In genomic region chr5:150208187-150209015, GRCh38 we compare ENCODE assay signal across 11 cellular contexts. TPM values are rescaled to one million over a fixed set of nuclear protein-coding genes. Genes with fewer than 3 reads are reported as not detected.
A peak's percentile ranks its signal among the peaks of the same experiment; 100 is the strongest.
DNase-seq lines count a peak whose midpoint lies in the region; ATAC-seq, FAIRE-seq and TF ChIP-seq lines count a peak whose summit lies in the region.
"Had no signal": no experiment of that assay in that cellular context is flagged by ENCODE, and none has a peak within 500 bp of the region (broad histone marks: within the 10 kb centered on the region; RNA-seq: fewer than 3 reads in every experiment).

No MANE protein-coding gene starts in this region.

- H3K23ac ChIP-seq in mesenchymal stem cell (ENCODE audit: low read length in 2 of 2), result no peak overlapping the region

- in situ Hi-C loops in brain microvascular endothelial cell (cut with HindIII; ENCODE audit: low pct_ligation_motif_present, low sequenced_read_pairs), result no loop called here

- H2BK5ac ChIP-seq in mesenchymal stem cell (ENCODE audit: low read depth, low read length, poor library complexity, severe bottlenecking), result no peak overlapping the region

- H3K4me3 ChIP-seq in AG10803 (ENCODE audit: low read length), result no peak overlapping the region
- no peak overlapping the region for H3K4me3 ChIP-seq in brain microvascular endothelial cell (ENCODE audit: low read depth, low read length)
- H3K4me3 ChIP-seq in mesenchymal stem cell (ENCODE audit: insufficient read depth in 1 of 2, low read depth in 1 of 2, low read length in 2 of 2), result no peak overlapping the region

- peaks cover 14% of the 10 kb centered on the region for H3K4me1 Mint-ChIP-seq in endothelial cell (ENCODE audit: unreplicated experiment)

- TF ChIP-seq POLR2A in GM12892 (IDR thresholded peaks at IDR 0.05; ENCODE audit: low read depth, low read length), result no peak

- no peak overlapping the region for H4K8ac ChIP-seq in mesenchymal stem cell (ENCODE audit: low read length)

- 68% methylated on average over 14 of the region's 14 CpGs for WGBS in mesenchymal stem cell

- H3K9ac ChIP-seq in mesenchymal stem cell (ENCODE audit: low read length), result peak overlapping the region; percentile 65

- TF ChIP-seq CTCF in AG10803 (conservative IDR thresholded peaks at IDR 0.05; ENCODE audit: low read length) (no peak), brain microvascular endothelial cell (IDR thresholded peaks at IDR 0.05; ENCODE audit: low read depth, low read length, missing control alignments) (no peak), endothelial cell (IDR thresholded peaks at IDR 0.05; ENCODE audit: unreplicated experiment) (no peak)

- H3K27me3 ChIP-seq in brain microvascular endothelial cell (replicated peaks), result no peaks in the 10 kb centered on the region
- no peaks in the 10 kb centered on the region for H3K27me3 ChIP-seq in mesenchymal stem cell (ENCODE audit: control insufficient read depth in 1 of 2, insufficient read depth in 1 of 2, low read length in 2 of 2)

- H3K4me2 ChIP-seq in mesenchymal stem cell (ENCODE audit: low read length, poor library complexity, severe bottlenecking), result no peak overlapping the region

- no peaks in the 10 kb centered on the region for H3K79me1 ChIP-seq in mesenchymal stem cell (replicated peaks; ENCODE audit: low read length, poor library complexity, severe bottlenecking)

- ATAC-seq in GM21360 (IDR thresholded peaks at IDR 0.05; ENCODE audit: unreplicated experiment), result no peak

- H3K4me3 Mint-ChIP-seq in endothelial cell (ENCODE audit: unreplicated experiment), result no peak overlapping the region

- no peak overlapping the region for H2AK5ac ChIP-seq in mesenchymal stem cell (ENCODE audit: low read length, severe bottlenecking)

- H2BK12ac ChIP-seq in mesenchymal stem cell (ENCODE audit: low read length in 2 of 2), result no peak overlapping the region

- H3K27ac ChIP-seq in brain microvascular endothelial cell, result peak overlapping the region; percentile 6
- H3K27ac ChIP-seq in mesenchymal stem cell (ENCODE audit: low read length, poor library complexity, severe bottlenecking), result no peak overlapping the region

- no peaks in the 10 kb centered on the region for H3K36me3 ChIP-seq in brain microvascular endothelial cell (replicated peaks)
- H3K36me3 ChIP-seq in mesenchymal stem cell (ENCODE audit: control insufficient read depth in 1 of 2, insufficient read depth in 2 of 2, low read depth in 1 of 2, low read length in 2 of 2), result no peaks in the 10 kb centered on the region

- no peaks in the 10 kb centered on the region for H3K9me3 Mint-ChIP-seq in endothelial cell (ENCODE audit: unreplicated experiment)
- H3K9me3 Mint-ChIP-seq: memory B cell had no signal

- H3K9me3 ChIP-seq in mesenchymal stem cell (ENCODE audit: control insufficient read depth, low read length), result no peaks in the 10 kb centered on the region

- no peak overlapping the region for H4K91ac ChIP-seq in mesenchymal stem cell (ENCODE audit: low read length)

- H3K18ac ChIP-seq in mesenchymal stem cell (ENCODE audit: low read depth in 1 of 2, low read length in 2 of 2), result no peak overlapping the region

- peaks cover 17% of the 10 kb centered on the region for H3K4me1 ChIP-seq in mesenchymal stem cell (ENCODE audit: control insufficient read depth, insufficient read depth, low read depth, low read length)

- peaks cover 8% of the 10 kb centered on the region for H3K27me3 Mint-ChIP-seq in endothelial cell (ENCODE audit: unreplicated experiment)

- H2AFZ ChIP-seq in mesenchymal stem cell (ENCODE audit: low read depth, low read length), result no peak overlapping the region

- no peak overlapping the region for H2BK15ac ChIP-seq in mesenchymal stem cell (ENCODE audit: low read depth, poor library complexity, severe bottlenecking)

- peak; percentile 52 for DNase-seq in AG10803 (ENCODE audit: low read depth)
- peak; percentile 89 for DNase-seq in HT1080 (ENCODE audit: low read depth)
- DNase-seq in brain microvascular endothelial cell, result peak; percentile 24
- peak; percentile 79 for DNase-seq in mesenchymal stem cell
- DNase-seq in NK-92 (lab: John Stamatoyannopoulos, UW; ENCODE audit: unreplicated experiment), result no peak
- no peak for DNase-seq in endothelial cell (ENCODE audit: low spot score)
- DNase-seq in GM12892 (ENCODE audit: insufficient read length), result no peak
- DNase-seq: activated CD4-positive, alpha-beta T cell treated with anti-CD3 and anti-CD28 coated beads, Interleukin-2, amount 50 U/mL, for 4 hours had no signal

- H3K36me3 Mint-ChIP-seq in endothelial cell (ENCODE audit: low read depth, unreplicated experiment), result no peaks in the 10 kb centered on the region
- H3K36me3 Mint-ChIP-seq: CD14-positive monocyte, memory B cell had no signal

- no peak overlapping the region for H2BK120ac ChIP-seq in mesenchymal stem cell (ENCODE audit: low read depth, low read length)

- H3K27ac Mint-ChIP-seq in endothelial cell (ENCODE audit: unreplicated experiment), result no peak overlapping the region
- H3K27ac Mint-ChIP-seq: memory B cell had no signal

- no peak for FAIRE-seq in GM12892 (lab: Jason Lieb, UNC)

- no peak overlapping the region for H3K14ac ChIP-seq in mesenchymal stem cell (ENCODE audit: low read length in 2 of 2)

- no peak overlapping the region for H3K4ac ChIP-seq in mesenchymal stem cell (ENCODE audit: low read depth in 1 of 2, low read length in 2 of 2)

RNA-seq across cellular contexts. Expression of gene SLC6A7, which starts 18.5 kb away (rescaled TPM):
- 0.03 TPM in 1 of 2 replicates, not detected in the other for total RNA-seq in HT1080 (2014; rRNA removed; shearing (Covaris generic))
- polyA plus RNA-seq in HT1080 (2015; cell fraction: cytosol; rRNA removed), result 0.02 and 0.03 TPM in 2 replicates
- polyA plus RNA-seq in HT1080 (2015; cell fraction: nucleus; rRNA removed), result 0.10 and 0.11 TPM in 2 replicates
- not detected for polyA plus RNA-seq in mesenchymal stem cell (2013, experiment 1 of 2)
- polyA plus RNA-seq in mesenchymal stem cell (2013, experiment 2 of 2), result not detected
- total RNA-seq in endothelial cell (ENCODE audit: unreplicated experiment), result not detected
- polyA plus RNA-seq in GM12892 (2012; ENCODE audit: missing spikeins), result 0.32 TPM
- polyA plus RNA-seq: CD14-positive monocyte had no signal

RNA-seq across cellular contexts. Expression of gene CDX1, which starts 41.8 kb away (rescaled TPM):
- not detected in 2 replicates for total RNA-seq in HT1080 (2014; rRNA removed; shearing (Covaris generic))
- not detected in 2 replicates for polyA plus RNA-seq in HT1080 (2015; cell fraction: cytosol; rRNA removed)
- not detected in 2 replicates for polyA plus RNA-seq in HT1080 (2015; cell fraction: nucleus; rRNA removed)
- polyA plus RNA-seq in mesenchymal stem cell (2013, experiment 1 of 2), result 0.08 TPM
- 0.03 TPM for polyA plus RNA-seq in mesenchymal stem cell (2013, experiment 2 of 2)
- total RNA-seq in endothelial cell (ENCODE audit: unreplicated experiment), result 0.59 TPM
- polyA plus RNA-seq in GM12892 (2012; ENCODE audit: missing spikeins), result not detected
- polyA plus RNA-seq: CD14-positive monocyte had no signal

RNA-seq across cellular contexts. Expression of gene PDGFRB, which starts 52.8 kb away (rescaled TPM):
- total RNA-seq in HT1080 (2014; rRNA removed; shearing (Covaris generic)), result 2.2 and 5.4 TPM in 2 replicates
- 3.0 and 4.2 TPM in 2 replicates for polyA plus RNA-seq in HT1080 (2015; cell fraction: cytosol; rRNA removed)
- polyA plus RNA-seq in HT1080 (2015; cell fraction: nucleus; rRNA removed), result 11.6 and 12.4 TPM in 2 replicates
- 203 TPM for polyA plus RNA-seq in mesenchymal stem cell (2013, experiment 1 of 2)
- polyA plus RNA-seq in mesenchymal stem cell (2013, experiment 2 of 2), result 211 TPM
- total RNA-seq in endothelial cell (ENCODE audit: unreplicated experiment), result 23.7 TPM
- polyA plus RNA-seq in GM12892 (2012; ENCODE audit: missing spikeins), result 0.89 TPM

Comparison
In these comparisons a context has a peak if more than half of its experiments do, and no peak if none do; other contexts are left out.
1. DNase-seq: peak in AG10803 (single experiment), HT1080 (single experiment), brain microvascular endothelial cell (single experiment) and mesenchymal stem cell (single experiment); none in NK-92 (single experiment), endothelial cell (single experiment) and GM12892 (single experiment).